ENCODE assay signal across 9 cellular contexts in genomic region chr3:10594915-10595314, GRCh38.
DNase-seq lines count a peak whose midpoint lies in the region; ATAC-seq and TF ChIP-seq lines count a peak whose summit lies in the region.
"Had no signal": no experiment of that assay in that cellular context is flagged by ENCODE, and none has a peak within 500 bp of the region (broad histone marks: within the 10 kb centered on the region; RNA-seq: fewer than 3 reads in every experiment).

No MANE protein-coding gene starts in this region.

- H3K4me1 Mint-ChIP-seq in MCF 10A (ENCODE audit: insufficient read depth, unreplicated experiment): no peaks in the 10 kb centered on the region
- H3K4me1 Mint-ChIP-seq in natural killer cell: no peaks in the 10 kb centered on the region

- H3K27me3 Mint-ChIP-seq in MCF 10A (ENCODE audit: insufficient read depth, unreplicated experiment) (peaks cover 57% of the 10 kb centered on the region), natural killer cell (ENCODE audit: low read depth in 2 of 2) (peaks cover 23 to 28% of the 10 kb centered on the region in 2 donors)

- H3K27ac Mint-ChIP-seq in MCF 10A (ENCODE audit: low read depth, unreplicated experiment) (no peak overlapping the region), natural killer cell (no peak overlapping the region)

- DNase-seq in MCF 10A (ENCODE audit: unreplicated experiment) (peak; percentile 86), breast epithelium (ENCODE audit: low spot score in 2 of 2) (no peak), dedifferentiated amniotic fluid mesenchymal stem cell (ENCODE audit: extremely low spot score) (peak; percentile 17), natural killer cell (peak; percentile 18), SW 1271 (lab: John Stamatoyannopoulos, UW) (no peak), NCI-H1694 treated with DMSO at 0.1 percent for 48 hours (lab: John Stamatoyannopoulos, UW) (no peak)

- H3K9me3 ChIP-seq in breast epithelium: no peaks in the 10 kb centered on the region

- no peaks in the 10 kb centered on the region for H3K9me3 Mint-ChIP-seq in MCF 10A (ENCODE audit: unreplicated experiment)
- H3K9me3 Mint-ChIP-seq in natural killer cell: peaks cover 0 to 3% of the 10 kb centered on the region in 2 donors

- intact Hi-C loops in MCF 10A (cut with micrococcal nuclease): no loop called here
- intact Hi-C loops in breast epithelium (cut with DNase I; ENCODE audit: low total_unique reads): loop anchor here (5.0 kb wide), 1 partner anchor 1498 kb away; no protein-coding TSS in a partner anchor
- intact Hi-C loops in natural killer cell (cut with micrococcal nuclease): no loop called here

- CTCF ChIA-PET in MCF 10A (lab: Yijun Ruan, JAX): no interaction called here

- BruUV-seq in MCF 10A (replicated peaks; lab: Mats Ljungman, UMichigan): no TSS peak

- H3K27me3 ChIP-seq in breast epithelium: peaks cover 0 to 6% of the 10 kb centered on the region in 2 donors

- no peak overlapping the region for H3K27ac ChIP-seq in breast epithelium
- H3K27ac ChIP-seq: C4-2B had no signal

- H3K4me3 ChIP-seq in breast epithelium: no peak overlapping the region

- ATAC-seq in SK-N-SH treated with all-trans-retinoic acid at 6 μM for 48 hours (peak; percentile 45; the same call in 2 of the 3 replicates), natural killer cell (peak; percentile 58 to 87 (median 61)), GM21515 (IDR thresholded peaks at IDR 0.05; ENCODE audit: unreplicated experiment) (no peak)

- H3K36me3 ChIP-seq in breast epithelium: no peaks in the 10 kb centered on the region

- POLR2A ChIA-PET in MCF 10A (lab: Yijun Ruan, JAX): no interaction called here

- no peak for TF ChIP-seq POLR2A in breast epithelium (IDR thresholded peaks at IDR 0.05)

- H3K36me3 Mint-ChIP-seq in MCF 10A (ENCODE audit: insufficient read depth, unreplicated experiment): no peaks in the 10 kb centered on the region
- H3K36me3 Mint-ChIP-seq in natural killer cell: no peaks in the 10 kb centered on the region

- TF ChIP-seq CTCF in MCF 10A (IDR thresholded peaks at IDR 0.05; ENCODE audit: unreplicated experiment) (no peak), breast epithelium (IDR thresholded peaks at IDR 0.05) (no peak), natural killer cell (IDR thresholded peaks at IDR 0.05) (no peak)

- no peaks in the 10 kb centered on the region for H3K4me1 ChIP-seq in breast epithelium

- H3K4me3 Mint-ChIP-seq in MCF 10A (ENCODE audit: unreplicated experiment): no peak overlapping the region
- H3K4me3 Mint-ChIP-seq in natural killer cell: no peak overlapping the region

TF ChIP-seq in SK-N-SH treated with all-trans-retinoic acid at 6 μM for 48 hours, 23 proteins besides CTCF, POLR2A, EP300 and RAD21:
- no peak for TF ChIP-seq ESRRG (CRISPR knock-in tag; IDR thresholded peaks at IDR 0.05)
- TF ChIP-seq ZNF8 (CRISPR knock-in tag; IDR thresholded peaks at IDR 0.05): no peak
- TF ChIP-seq, protein P1, sequence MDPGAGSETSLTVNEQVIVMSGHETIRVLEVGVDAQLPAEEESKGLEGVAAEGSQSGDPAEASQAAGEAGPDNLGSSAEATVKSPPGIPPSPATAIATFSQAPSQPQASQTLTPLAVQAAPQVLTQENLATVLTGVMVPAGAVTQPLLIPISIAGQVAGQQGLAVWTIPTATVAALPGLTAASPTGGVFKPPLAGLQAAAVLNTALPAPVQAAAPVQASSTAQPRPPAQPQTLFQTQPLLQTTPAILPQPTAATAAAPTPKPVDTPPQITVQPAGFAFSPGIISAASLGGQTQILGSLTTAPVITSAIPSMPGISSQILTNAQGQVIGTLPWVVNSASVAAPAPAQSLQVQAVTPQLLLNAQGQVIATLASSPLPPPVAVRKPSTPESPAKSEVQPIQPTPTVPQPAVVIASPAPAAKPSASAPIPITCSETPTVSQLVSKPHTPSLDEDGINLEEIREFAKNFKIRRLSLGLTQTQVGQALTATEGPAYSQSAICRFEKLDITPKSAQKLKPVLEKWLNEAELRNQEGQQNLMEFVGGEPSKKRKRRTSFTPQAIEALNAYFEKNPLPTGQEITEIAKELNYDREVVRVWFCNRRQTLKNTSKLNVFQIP (CRISPR knock-in tag; IDR thresholded peaks at IDR 0.05; ENCODE audit: borderline replicate concordance, low read depth): no peak
- no peak for TF ChIP-seq ZFP3 (CRISPR knock-in tag; IDR thresholded peaks at IDR 0.05)
- TF ChIP-seq ZNF565 (CRISPR knock-in tag; conservative IDR thresholded peaks at IDR 0.05; ENCODE audit: low read depth): no peak

Comparison
In these comparisons a context has a peak if more than half of its experiments do, and no peak if none do; other contexts are left out.
1. DNase-seq: peak in MCF 10A (single experiment), dedifferentiated amniotic fluid mesenchymal stem cell (single experiment) and natural killer cell (single experiment); none in breast epithelium (0 of 2), SW 1271 (0 of 2) and NCI-H1694 treated with DMSO at 0.1 percent for 48 hours (single experiment).